8 cellular contexts compared by ENCODE assay signal in the genomic region with DNA sequence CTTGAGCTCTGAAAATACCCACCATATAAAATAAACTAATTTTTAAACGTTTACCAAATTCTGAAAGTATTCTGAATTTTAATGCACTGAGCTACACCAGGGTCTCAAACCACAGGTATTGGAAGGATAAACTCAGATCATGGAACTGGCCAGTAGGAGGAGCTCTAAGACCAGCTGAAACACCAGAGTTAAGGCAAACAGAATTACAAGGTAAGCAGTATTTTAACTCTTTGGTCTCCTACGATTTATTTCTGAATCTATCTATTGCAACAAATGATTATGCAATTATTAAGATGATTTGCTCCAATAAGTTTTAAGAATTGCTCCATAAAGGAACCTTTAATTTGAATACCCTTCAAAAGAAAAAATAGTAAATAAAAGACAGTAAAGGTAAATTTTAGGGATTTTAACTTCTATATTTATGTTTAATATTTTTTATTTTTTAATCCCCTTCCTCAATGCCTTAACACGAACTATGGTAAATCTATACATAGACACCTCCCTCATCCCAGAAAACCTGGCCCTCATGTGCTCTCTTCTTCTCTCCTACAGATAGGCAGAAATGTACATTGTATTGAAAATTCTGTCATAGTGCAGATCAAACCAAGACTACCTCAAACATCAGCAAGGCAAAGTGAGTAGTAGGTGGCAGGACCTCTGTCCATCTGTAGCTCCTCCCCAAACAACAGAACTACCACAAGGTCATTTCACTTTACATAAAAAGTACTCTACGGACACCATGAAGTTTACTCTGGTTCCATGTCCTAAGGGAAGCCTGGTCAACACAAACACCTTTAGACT. TPM values are rescaled to one million over a fixed set of nuclear protein-coding genes. Genes with fewer than 3 reads are reported as not detected.
DNase-seq lines count a peak whose midpoint lies in the region; ATAC-seq, FAIRE-seq and TF ChIP-seq lines count a peak whose summit lies in the region.

No MANE protein-coding gene starts in this region.

- H2AFZ ChIP-seq in parathyroid adenoma, result no peak overlapping the region

- H3K9ac ChIP-seq in parathyroid adenoma, result no peak overlapping the region

- no peak overlapping the region for H3K4me3 ChIP-seq in parathyroid adenoma (ENCODE audit: low read depth, low read length)
- no peak overlapping the region for H3K4me3 ChIP-seq in uterus

- H3K27me3 ChIP-seq in parathyroid adenoma (ENCODE audit: control insufficient read depth, insufficient read depth, low read length), result no peaks in the 10 kb centered on the region
- H3K27me3 ChIP-seq in uterus, result no peaks in the 10 kb centered on the region

- ATAC-seq in GM21825 (IDR thresholded peaks at IDR 0.05; ENCODE audit: unreplicated experiment), result peak; percentile 90

- H3K27ac ChIP-seq in parathyroid adenoma (no peak overlapping the region), uterus (no peak overlapping the region)

- H3K4me1 ChIP-seq in parathyroid adenoma, result no peaks in the 10 kb centered on the region
- H3K4me1 ChIP-seq in uterus, result no peaks in the 10 kb centered on the region

- intact Hi-C loops in uterus (cut with DNase I; ENCODE audit: low total_unique reads), result loop anchor here (5.0 kb wide), 1 partner anchor 232 kb away; no protein-coding TSS in a partner anchor

- no peak for TF ChIP-seq POLR2A in uterus (IDR thresholded peaks at IDR 0.05)

- H3K9me3 ChIP-seq in parathyroid adenoma (ENCODE audit: control insufficient read depth, low read length), result no peaks in the 10 kb centered on the region
- H3K9me3 ChIP-seq in uterus, result no peaks in the 10 kb centered on the region

- H3K36me3 ChIP-seq in parathyroid adenoma (ENCODE audit: control insufficient read depth, insufficient read depth, low read length) (no peaks in the 10 kb centered on the region), uterus (no peaks in the 10 kb centered on the region)

- DNase-seq in Kasumi-1 (lab: John Stamatoyannopoulos, UW) (peak; percentile 84 to 86), SHP77 treated with DMSO at 0.1 percent for 48 hours (lab: John Stamatoyannopoulos, UW) (peak; percentile 30), foreskin melanocyte (peak; percentile 54), uterus (peak; percentile 58 to 83)
- peak; percentile 10 for DNase-seq in activated effector memory CD4-positive, alpha-beta T cell treated with Interleukin-2 at 50 U/mL for 16 hours

- FAIRE-seq in G401.6 (lab: Jason Lieb, UNC), result peak; percentile 96

- no peaks in the 10 kb centered on the region for H3K79me2 ChIP-seq in parathyroid adenoma

- TF ChIP-seq CTCF in parathyroid adenoma (IDR thresholded peaks at IDR 0.05) (peak; percentile 91), uterus (IDR thresholded peaks at IDR 0.05) (peak; percentile 88 to 95 (median 92))

- H3K4me2 ChIP-seq in parathyroid adenoma (ENCODE audit: low read length), result no peak overlapping the region

RNA-seq across cellular contexts. Expression of a gene that starts 58.4 kb away (rescaled TPM):
- not detected for total RNA-seq in uterus

Comparison
In these comparisons a context has a peak if more than half of its experiments do, and no peak if none do; other contexts are left out.
1. DNase-seq: peak in every context shown above with its lines; median percentile 85 in Kasumi-1; 70 in uterus; 54 in foreskin melanocyte; 30 in SHP77 treated with DMSO at 0.1 percent for 48 hours; 10 in activated effector memory CD4-positive, alpha-beta T cell treated with Interleukin-2 at 50 U/mL for 16 hours.